8 cellular contexts compared by ENCODE assay signal in the genomic region with DNA sequence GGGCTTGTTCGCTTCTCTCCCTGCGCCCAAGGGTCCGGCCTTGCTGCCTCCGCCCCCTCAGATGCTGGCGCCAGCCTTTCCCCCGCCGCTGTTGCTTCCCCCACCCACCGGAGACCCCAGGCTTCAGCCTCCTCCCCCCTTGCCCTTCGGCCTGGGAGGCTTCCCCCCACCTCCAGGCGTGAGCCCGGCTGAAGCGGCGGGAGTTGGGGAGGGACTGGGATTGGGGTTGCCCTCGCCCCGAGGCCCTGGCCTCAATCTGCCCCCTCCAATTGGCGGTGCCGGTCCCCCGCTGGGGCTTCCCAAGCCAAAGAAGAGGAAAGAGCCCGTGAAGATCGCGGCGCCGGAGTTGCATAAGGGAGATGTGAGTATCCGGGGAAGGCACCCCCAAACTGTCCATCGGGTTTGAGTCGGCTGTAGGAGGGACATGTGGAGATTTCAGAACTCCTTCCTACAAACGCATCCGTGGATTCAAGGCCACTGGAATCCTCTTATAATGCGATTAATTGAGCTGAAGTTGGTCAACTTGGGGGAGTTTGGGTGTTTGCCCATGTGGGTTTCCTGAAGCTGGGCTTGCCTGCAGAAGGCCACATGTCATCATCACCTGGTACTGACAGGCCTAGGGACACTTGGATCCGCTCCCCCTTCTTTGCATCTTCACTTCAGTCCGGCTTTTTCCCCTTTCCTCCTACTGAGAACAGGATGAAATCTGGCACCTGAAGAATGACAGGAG. TPM values are rescaled to one million over a fixed set of nuclear protein-coding genes. Genes with fewer than 3 reads are reported as not detected.
A peak's percentile ranks its signal among the peaks of the same experiment; 100 is the strongest.
DNase-seq lines count a peak whose midpoint lies in the region; ATAC-seq and TF ChIP-seq lines count a peak whose summit lies in the region.

No MANE protein-coding gene starts in this region.

- peaks cover 4 to 22% of the 10 kb centered on the region in 2 experiments; a peak in 2 of 4 replicates for H3K36me3 ChIP-seq in HCT116 (ENCODE audit: control insufficient read depth in 1 of 2, insufficient read depth in 2 of 2, low read length in 2 of 2)
- H3K36me3 ChIP-seq in endocrine pancreas (ENCODE audit: control insufficient read depth, insufficient read depth, low read length), result no peaks in the 10 kb centered on the region
- H3K36me3 ChIP-seq in muscle layer of duodenum (ENCODE audit: control insufficient read depth in 1 of 2, insufficient read depth in 2 of 2, low read length in 2 of 2), result peaks cover 6 to 11% of the 10 kb centered on the region in 2 donors

- H3K4me1 ChIP-seq in HCT116 (ENCODE audit: control insufficient read depth in 1 of 2, insufficient read depth in 2 of 2, low read length in 2 of 2), result peaks cover 13 to 19% of the 10 kb centered on the region in 2 experiments
- peaks cover 9% of the 10 kb centered on the region for H3K4me1 ChIP-seq in endocrine pancreas (ENCODE audit: control insufficient read depth, insufficient read depth, low read length)
- peaks cover 12 to 51% of the 10 kb centered on the region in 2 donors for H3K4me1 ChIP-seq in muscle layer of duodenum (ENCODE audit: control insufficient read depth in 1 of 2, insufficient read depth in 2 of 2, low read length in 2 of 2)

- H3K27me3 ChIP-seq in HCT116 (ENCODE audit: insufficient read depth, low read length) (no peaks in the 10 kb centered on the region), endocrine pancreas (ENCODE audit: control insufficient read depth, insufficient read depth, low read length) (no peaks in the 10 kb centered on the region), muscle layer of duodenum (ENCODE audit: low read depth, low read length) (no peaks in the 10 kb centered on the region)

- RAD21 ChIA-PET in HCT116 (lab: Charles Lee; ENCODE audit: low non-redundant PET in 1 of 2, low total read pairs in 2 of 2, uncharacterized antibody in 2 of 2, unreplicated experiment in 2 of 2), result interaction anchor here (1.3 to 1.4 kb wide), 4 partner anchors 16 to 40 kb away, joined by 4 to 5 read pairs (median 4); a partner anchor contains a TSS

- peak overlapping the region; percentile 95 for H3K4me2 ChIP-seq in HCT116 (ENCODE audit: low read length)

- intact Hi-C loops in HCT116 (cut with micrococcal nuclease), result loop anchor here (1.0 to 5.0 kb wide), 5 partner anchors 16 to 81 kb away; a partner anchor contains a TSS

- no peaks in the 10 kb centered on the region for H4K20me1 ChIP-seq in HCT116 (ENCODE audit: insufficient read depth)

- H3K9me3 ChIP-seq in HCT116 (ENCODE audit: control insufficient read depth in 1 of 2, insufficient read depth in 1 of 2, low read depth in 1 of 2, low read length in 2 of 2), result no peaks in the 10 kb centered on the region
- H3K9me3 ChIP-seq in endocrine pancreas (ENCODE audit: control insufficient read depth, low read length), result no peaks in the 10 kb centered on the region
- no peaks in the 10 kb centered on the region for H3K9me3 ChIP-seq in muscle layer of duodenum (ENCODE audit: control insufficient read depth in 1 of 2, low read length in 2 of 2)

- TF ChIP-seq RAD21 in HCT116 (IDR thresholded peaks at IDR 0.05; ENCODE audit: low read depth), result no peak

- no peak for TF ChIP-seq POLR2A in HCT116 (IDR thresholded peaks at IDR 0.05; ENCODE audit: borderline replicate concordance, extremely low read depth, insufficient read depth, insufficient read length)

- H2AFZ ChIP-seq in HCT116 (ENCODE audit: low read depth, low read length, poor library complexity, severe bottlenecking), result no peak overlapping the region

- H3K27ac ChIP-seq in HCT116 (ENCODE audit: low read depth, low read length), result peak overlapping the region; percentile 85
- H3K27ac ChIP-seq in muscle layer of duodenum (ENCODE audit: low read length), result peak overlapping the region; percentile 97

- DNase-seq in EH (ENCODE audit: low read depth) (peak; percentile 29), HCT116 (ENCODE audit: low read depth, low spot score) (no peak), hepatic stellate cell (ENCODE audit: low spot score) (no peak), iPS-NIHi7 (ENCODE audit: extremely low spot score) (no peak), SKM-1 (lab: John Stamatoyannopoulos, UW; ENCODE audit: unreplicated experiment) (no peak)

- CTCF ChIA-PET in HCT116 (lab: Charles Lee), result interaction anchor here (1.1 to 6.4 kb wide), 6 partner anchors 20 to 166 kb away, joined by 5 to 51 read pairs (median 6); a partner anchor contains a TSS

- no TSS peak for BruUV-seq in HCT116 (replicated peaks; lab: Mats Ljungman, UMichigan)

- peaks cover 66% of the 10 kb centered on the region for H3K79me2 ChIP-seq in HCT116 (ENCODE audit: insufficient read depth, low read length)

- TF ChIP-seq CTCF in HCT116 (IDR thresholded peaks at IDR 0.05 in 2 of 3, conservative IDR thresholded peaks at IDR 0.05 in 1 of 3; ENCODE audit: borderline replicate concordance in 1 of 3, insufficient read depth in 1 of 3, low read depth in 2 of 3, low read length in 2 of 3), result no peak

- no peaks in the 10 kb centered on the region for H3K9me2 ChIP-seq in HCT116 (ENCODE audit: insufficient read depth)

- H3K4me3 ChIP-seq in HCT116 (replicated peaks in 1 of 2; ENCODE audit: low read depth in 1 of 2, low read length in 2 of 2), result peak overlapping the region; percentile 74 to 95
- peak overlapping the region; percentile 92 for H3K4me3 ChIP-seq in endocrine pancreas (ENCODE audit: control insufficient read depth, insufficient read depth, low read length)
- H3K4me3 ChIP-seq in muscle layer of duodenum (ENCODE audit: low read depth in 1 of 2, low read length in 2 of 2), result peak overlapping the region; percentile 82 to 90

- H3K9ac ChIP-seq in HCT116 (ENCODE audit: low read length), result peak overlapping the region; percentile 98
- H3K9ac ChIP-seq in endocrine pancreas (ENCODE audit: control insufficient read depth, insufficient read depth, low read length), result peak overlapping the region; percentile 63

- ATAC-seq in HCT116, result peak; percentile 3
- peak; percentile 14 for ATAC-seq in SK-N-SH treated with all-trans-retinoic acid at 6 μM for 48 hours

- POLR2A ChIA-PET in HCT116 (lab: Charles Lee), result interaction anchor here (1.3 to 1.9 kb wide), 6 partner anchors 16 to 79 kb away, joined by 4 to 14 read pairs (median 8); a partner anchor contains a TSS

TF ChIP-seq in HCT116, 20 proteins besides CTCF, POLR2A, EP300 and RAD21:
- TF ChIP-seq FOSL1 (IDR thresholded peaks at IDR 0.05; ENCODE audit: low read depth), result no peak
- TF ChIP-seq, protein P1, sequence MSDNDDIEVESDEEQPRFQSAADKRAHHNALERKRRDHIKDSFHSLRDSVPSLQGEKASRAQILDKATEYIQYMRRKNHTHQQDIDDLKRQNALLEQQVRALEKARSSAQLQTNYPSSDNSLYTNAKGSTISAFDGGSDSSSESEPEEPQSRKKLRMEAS (IDR thresholded peaks at IDR 0.05), result 0 out of 2 replicates have a peak, but pooled peaks have one; percentile 28

TF ChIP-seq in SK-N-SH treated with all-trans-retinoic acid at 6 μM for 48 hours, 23 proteins besides CTCF, POLR2A, EP300 and RAD21:
- no peak for TF ChIP-seq ZNF565 (CRISPR knock-in tag; conservative IDR thresholded peaks at IDR 0.05; ENCODE audit: low read depth)

RNA-seq across cellular contexts. Expression of a gene that starts 0.7 kb away (rescaled TPM):
- total RNA-seq in HCT116 (2021; ENCODE audit: unreplicated experiment), result 78.1 TPM
- polyA plus RNA-seq in HCT116 (2012), result 46.0 and 53.9 TPM in 2 replicates

RNA-seq across cellular contexts. Expression of a gene that starts 16.6 kb away (rescaled TPM):
- 304 TPM for total RNA-seq in HCT116 (2021; ENCODE audit: unreplicated experiment)
- polyA plus RNA-seq in HCT116 (2012), result 151 and 187 TPM in 2 replicates

RNA-seq across cellular contexts. Expression of a gene that starts 27.2 kb away (rescaled TPM):
- 111 TPM for total RNA-seq in HCT116 (2021; ENCODE audit: unreplicated experiment)
- polyA plus RNA-seq in HCT116 (2012), result 106 and 142 TPM in 2 replicates

RNA-seq across cellular contexts. Expression of a gene that starts 39.5 kb away (rescaled TPM):
- 41.7 TPM for total RNA-seq in HCT116 (2021; ENCODE audit: unreplicated experiment)
- polyA plus RNA-seq in HCT116 (2012), result 19.9 and 23.3 TPM in 2 replicates

RNA-seq across cellular contexts. Expression of a gene that starts 39.8 kb away (rescaled TPM):
- 36.5 TPM for total RNA-seq in HCT116 (2021; ENCODE audit: unreplicated experiment)
- polyA plus RNA-seq in HCT116 (2012), result 32.6 and 39.7 TPM in 2 replicates
